1 cellular context compared by ENCODE assay signal in the genomic region with DNA sequence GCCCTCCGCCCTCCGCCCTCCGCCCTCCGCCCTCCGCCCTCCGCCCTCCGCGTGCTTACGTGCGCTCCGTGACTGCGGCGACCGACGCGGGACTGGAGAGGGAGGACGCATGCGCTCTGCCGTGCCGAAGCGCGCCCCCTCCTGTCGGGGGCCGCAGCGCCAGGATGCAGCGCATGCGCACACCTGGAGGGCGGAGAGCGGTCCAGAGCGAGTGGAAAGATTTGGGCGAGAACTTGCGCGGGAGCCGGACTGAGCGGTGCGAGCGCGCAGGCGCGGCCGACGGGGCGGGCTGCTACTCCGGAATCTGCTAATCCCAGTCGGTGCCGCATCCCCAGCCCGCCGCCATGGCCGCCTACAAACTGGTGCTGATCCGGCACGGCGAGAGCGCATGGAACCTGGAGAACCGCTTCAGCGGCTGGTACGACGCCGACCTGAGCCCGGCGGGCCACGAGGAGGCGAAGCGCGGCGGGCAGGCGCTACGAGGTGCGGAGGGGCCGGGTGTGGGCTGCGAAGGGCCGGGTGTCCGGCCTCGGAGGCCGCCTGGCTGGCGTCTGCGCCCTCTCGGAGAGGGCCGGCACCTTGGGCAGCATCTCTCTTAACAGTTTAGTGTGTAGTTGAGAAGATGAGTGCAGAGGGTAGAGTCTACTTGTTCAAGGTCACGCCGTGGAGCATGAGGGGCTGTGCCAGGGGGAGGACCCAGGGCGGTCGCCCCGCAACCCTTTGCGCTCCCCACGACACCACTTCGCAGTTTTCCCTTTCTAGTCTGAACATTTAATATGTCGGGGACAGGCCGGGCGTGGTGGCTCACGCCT.
A peak's percentile ranks its signal among the peaks of the same experiment; 100 is the strongest.
TF ChIP-seq lines count a peak whose summit lies in the region.

A gene (plus strand): TSS at position 228 of the 812 bp plus-strand sequence. CDS start 117 bp downstream, at position 345.

TF ChIP-seq in GM12878, 131 proteins besides CTCF, POLR2A, EP300 and RAD21 (continued from another document and continues in another):
- TF ChIP-seq, protein P1, sequence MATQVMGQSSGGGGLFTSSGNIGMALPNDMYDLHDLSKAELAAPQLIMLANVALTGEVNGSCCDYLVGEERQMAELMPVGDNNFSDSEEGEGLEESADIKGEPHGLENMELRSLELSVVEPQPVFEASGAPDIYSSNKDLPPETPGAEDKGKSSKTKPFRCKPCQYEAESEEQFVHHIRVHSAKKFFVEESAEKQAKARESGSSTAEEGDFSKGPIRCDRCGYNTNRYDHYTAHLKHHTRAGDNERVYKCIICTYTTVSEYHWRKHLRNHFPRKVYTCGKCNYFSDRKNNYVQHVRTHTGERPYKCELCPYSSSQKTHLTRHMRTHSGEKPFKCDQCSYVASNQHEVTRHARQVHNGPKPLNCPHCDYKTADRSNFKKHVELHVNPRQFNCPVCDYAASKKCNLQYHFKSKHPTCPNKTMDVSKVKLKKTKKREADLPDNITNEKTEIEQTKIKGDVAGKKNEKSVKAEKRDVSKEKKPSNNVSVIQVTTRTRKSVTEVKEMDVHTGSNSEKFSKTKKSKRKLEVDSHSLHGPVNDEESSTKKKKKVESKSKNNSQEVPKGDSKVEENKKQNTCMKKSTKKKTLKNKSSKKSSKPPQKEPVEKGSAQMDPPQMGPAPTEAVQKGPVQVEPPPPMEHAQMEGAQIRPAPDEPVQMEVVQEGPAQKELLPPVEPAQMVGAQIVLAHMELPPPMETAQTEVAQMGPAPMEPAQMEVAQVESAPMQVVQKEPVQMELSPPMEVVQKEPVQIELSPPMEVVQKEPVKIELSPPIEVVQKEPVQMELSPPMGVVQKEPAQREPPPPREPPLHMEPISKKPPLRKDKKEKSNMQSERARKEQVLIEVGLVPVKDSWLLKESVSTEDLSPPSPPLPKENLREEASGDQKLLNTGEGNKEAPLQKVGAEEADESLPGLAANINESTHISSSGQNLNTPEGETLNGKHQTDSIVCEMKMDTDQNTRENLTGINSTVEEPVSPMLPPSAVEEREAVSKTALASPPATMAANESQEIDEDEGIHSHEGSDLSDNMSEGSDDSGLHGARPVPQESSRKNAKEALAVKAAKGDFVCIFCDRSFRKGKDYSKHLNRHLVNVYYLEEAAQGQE (IDR thresholded peaks at IDR 0.05; ENCODE audit: low read depth, low read length), result no peak
- TF ChIP-seq TBL1XR1 (IDR thresholded peaks at IDR 0.05; ENCODE audit: low read depth, low read length) (peak; percentile 33; the same call in 1 of the 2 replicates), IKZF2 (IDR thresholded peaks at IDR 0.05) (no peak), ETV6 (conservative IDR thresholded peaks at IDR 0.05 in 1 of 2, IDR thresholded peaks at IDR 0.05 in 1 of 2; ENCODE audit: borderline replicate concordance in 1 of 2, low read depth in 1 of 2) (no peak), ESRRA (IDR thresholded peaks at IDR 0.05; ENCODE audit: low read length) (no peak), MEF2A (IDR thresholded peaks at IDR 0.05; ENCODE audit: insufficient read depth, low read depth, low read length) (no peak), FOS (IDR thresholded peaks at IDR 0.05; ENCODE audit: borderline replicate concordance, extremely low read depth, insufficient read length) (no peak), ZZZ3 (IDR thresholded peaks at IDR 0.05; ENCODE audit: control insufficient read depth, insufficient read length, low read depth) (no peak), EGR1 (IDR thresholded peaks at IDR 0.05; ENCODE audit: borderline replicate concordance in 1 of 2, low read depth in 2 of 2, low read length in 2 of 2) (peak in 1 of 2 experiments; percentile 46; a peak in 1 of 3 replicates), SIX5 (IDR thresholded peaks at IDR 0.05; ENCODE audit: low read depth, low read length, severe bottlenecking) (peak; percentile 7), RELA (IDR thresholded peaks at IDR 0.05; ENCODE audit: borderline replicate concordance, partially characterized antibody) (peak; percentile 52), TAF1 (IDR thresholded peaks at IDR 0.05; ENCODE audit: borderline replicate concordance, low read depth, low read length) (peak; percentile 64; the same call in 1 of the 2 replicates), GABPA (IDR thresholded peaks at IDR 0.05; ENCODE audit: low read depth) (no peak), MEF2B (IDR thresholded peaks at IDR 0.05; ENCODE audit: partially characterized antibody, poor library complexity, severe bottlenecking) (no peak), NR2C2 (IDR thresholded peaks at IDR 0.05; ENCODE audit: borderline replicate concordance, control insufficient read depth, insufficient read length, low read depth) (no peak), BRCA1 (IDR thresholded peaks at IDR 0.05; ENCODE audit: low read depth, low read length) (no peak), SREBF1 (IDR thresholded peaks at IDR 0.05; ENCODE audit: low read length) (no peak; the same call in none of the 2 replicates), FOXK2 (IDR thresholded peaks at IDR 0.05) (no peak), CBFB (IDR thresholded peaks at IDR 0.05; ENCODE audit: low read depth) (no peak), YY1 (IDR thresholded peaks at IDR 0.05; ENCODE audit: low read depth, low read length) (peak; percentile 85), BHLHE40 (IDR thresholded peaks at IDR 0.05; ENCODE audit: borderline replicate concordance in 1 of 2, low read depth in 2 of 2, low read length in 1 of 2) (peak; percentile 48 to 52; a peak in 3 of 4 replicates), KLF5 (IDR thresholded peaks at IDR 0.05; ENCODE audit: partially characterized antibody) (peak; percentile 72), PML (IDR thresholded peaks at IDR 0.05; ENCODE audit: low read length) (no peak), KAT2A (conservative IDR thresholded peaks at IDR 0.05; ENCODE audit: control insufficient read depth, low read depth, low read length) (no peak), STAT1 (conservative IDR thresholded peaks at IDR 0.05) (0 out of 2 replicates have a peak, but pooled peaks have one; percentile 43), ZNF384 (IDR thresholded peaks at IDR 0.05; ENCODE audit: borderline replicate concordance, low read depth, low read length) (no peak), NR2F1 (conservative IDR thresholded peaks at IDR 0.05) (peak; percentile 30; the same call in 1 of the 2 replicates), GATAD2B (conservative IDR thresholded peaks at IDR 0.05; ENCODE audit: low read depth) (peak; percentile 62; the same call in 1 of the 2 replicates), CHD2 (IDR thresholded peaks at IDR 0.05; ENCODE audit: borderline replicate concordance, low read depth, low read length) (peak; percentile 39; the same call in 1 of the 2 replicates), SRF (IDR thresholded peaks at IDR 0.05; ENCODE audit: low read depth in 2 of 2, low read length in 2 of 2) (no peak), NFYA (IDR thresholded peaks at IDR 0.05; ENCODE audit: borderline replicate concordance, low read depth, low read length) (no peak), ZNF24 (IDR thresholded peaks at IDR 0.05) (no peak), SMAD1 (IDR thresholded peaks at IDR 0.05; ENCODE audit: low read depth, partially characterized antibody) (no peak), RUNX3 (IDR thresholded peaks at IDR 0.05; ENCODE audit: low read length) (no peak), FOXM1 (IDR thresholded peaks at IDR 0.05; ENCODE audit: low read depth, low read length) (no peak), SMC3 (IDR thresholded peaks at IDR 0.05; ENCODE audit: borderline replicate concordance, low read length) (no peak; the same call in 1 of the 2 replicates)
- TF ChIP-seq, protein P2, sequence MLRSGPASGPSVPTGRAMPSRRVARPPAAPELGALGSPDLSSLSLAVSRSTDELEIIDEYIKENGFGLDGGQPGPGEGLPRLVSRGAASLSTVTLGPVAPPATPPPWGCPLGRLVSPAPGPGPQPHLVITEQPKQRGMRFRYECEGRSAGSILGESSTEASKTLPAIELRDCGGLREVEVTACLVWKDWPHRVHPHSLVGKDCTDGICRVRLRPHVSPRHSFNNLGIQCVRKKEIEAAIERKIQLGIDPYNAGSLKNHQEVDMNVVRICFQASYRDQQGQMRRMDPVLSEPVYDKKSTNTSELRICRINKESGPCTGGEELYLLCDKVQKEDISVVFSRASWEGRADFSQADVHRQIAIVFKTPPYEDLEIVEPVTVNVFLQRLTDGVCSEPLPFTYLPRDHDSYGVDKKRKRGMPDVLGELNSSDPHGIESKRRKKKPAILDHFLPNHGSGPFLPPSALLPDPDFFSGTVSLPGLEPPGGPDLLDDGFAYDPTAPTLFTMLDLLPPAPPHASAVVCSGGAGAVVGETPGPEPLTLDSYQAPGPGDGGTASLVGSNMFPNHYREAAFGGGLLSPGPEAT (IDR thresholded peaks at IDR 0.05; ENCODE audit: low read depth), result no peak
- TF ChIP-seq, protein P3, sequence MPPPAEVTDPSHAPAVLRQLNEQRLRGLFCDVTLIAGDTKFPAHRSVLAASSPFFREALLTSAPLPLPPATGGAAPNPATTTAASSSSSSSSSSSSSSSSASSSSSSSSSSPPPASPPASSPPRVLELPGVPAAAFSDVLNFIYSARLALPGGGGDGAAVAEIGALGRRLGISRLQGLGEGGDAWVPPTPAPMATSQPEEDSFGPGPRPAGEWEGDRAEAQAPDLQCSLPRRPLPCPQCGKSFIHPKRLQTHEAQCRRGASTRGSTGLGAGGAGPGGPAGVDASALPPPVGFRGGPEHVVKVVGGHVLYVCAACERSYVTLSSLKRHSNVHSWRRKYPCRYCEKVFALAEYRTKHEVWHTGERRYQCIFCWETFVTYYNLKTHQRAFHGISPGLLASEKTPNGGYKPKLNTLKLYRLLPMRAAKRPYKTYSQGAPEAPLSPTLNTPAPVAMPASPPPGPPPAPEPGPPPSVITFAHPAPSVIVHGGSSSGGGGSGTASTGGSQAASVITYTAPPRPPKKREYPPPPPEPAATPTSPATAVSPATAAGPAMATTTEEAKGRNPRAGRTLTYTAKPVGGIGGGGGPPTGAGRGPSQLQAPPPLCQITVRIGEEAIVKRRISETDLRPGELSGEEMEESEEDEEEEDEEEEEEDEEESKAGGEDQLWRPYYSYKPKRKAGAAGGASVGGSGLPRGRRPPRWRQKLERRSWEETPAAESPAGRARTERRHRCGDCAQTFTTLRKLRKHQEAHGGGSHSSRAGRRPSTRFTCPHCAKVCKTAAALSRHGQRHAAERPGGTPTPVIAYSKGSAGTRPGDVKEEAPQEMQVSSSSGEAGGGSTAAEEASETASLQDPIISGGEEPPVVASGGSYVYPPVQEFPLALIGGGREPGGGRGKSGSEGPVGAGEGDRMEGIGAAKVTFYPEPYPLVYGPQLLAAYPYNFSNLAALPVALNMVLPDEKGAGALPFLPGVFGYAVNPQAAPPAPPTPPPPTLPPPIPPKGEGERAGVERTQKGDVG (CRISPR knock-in tag; IDR thresholded peaks at IDR 0.05), result no peak
- TF ChIP-seq, protein P4, sequence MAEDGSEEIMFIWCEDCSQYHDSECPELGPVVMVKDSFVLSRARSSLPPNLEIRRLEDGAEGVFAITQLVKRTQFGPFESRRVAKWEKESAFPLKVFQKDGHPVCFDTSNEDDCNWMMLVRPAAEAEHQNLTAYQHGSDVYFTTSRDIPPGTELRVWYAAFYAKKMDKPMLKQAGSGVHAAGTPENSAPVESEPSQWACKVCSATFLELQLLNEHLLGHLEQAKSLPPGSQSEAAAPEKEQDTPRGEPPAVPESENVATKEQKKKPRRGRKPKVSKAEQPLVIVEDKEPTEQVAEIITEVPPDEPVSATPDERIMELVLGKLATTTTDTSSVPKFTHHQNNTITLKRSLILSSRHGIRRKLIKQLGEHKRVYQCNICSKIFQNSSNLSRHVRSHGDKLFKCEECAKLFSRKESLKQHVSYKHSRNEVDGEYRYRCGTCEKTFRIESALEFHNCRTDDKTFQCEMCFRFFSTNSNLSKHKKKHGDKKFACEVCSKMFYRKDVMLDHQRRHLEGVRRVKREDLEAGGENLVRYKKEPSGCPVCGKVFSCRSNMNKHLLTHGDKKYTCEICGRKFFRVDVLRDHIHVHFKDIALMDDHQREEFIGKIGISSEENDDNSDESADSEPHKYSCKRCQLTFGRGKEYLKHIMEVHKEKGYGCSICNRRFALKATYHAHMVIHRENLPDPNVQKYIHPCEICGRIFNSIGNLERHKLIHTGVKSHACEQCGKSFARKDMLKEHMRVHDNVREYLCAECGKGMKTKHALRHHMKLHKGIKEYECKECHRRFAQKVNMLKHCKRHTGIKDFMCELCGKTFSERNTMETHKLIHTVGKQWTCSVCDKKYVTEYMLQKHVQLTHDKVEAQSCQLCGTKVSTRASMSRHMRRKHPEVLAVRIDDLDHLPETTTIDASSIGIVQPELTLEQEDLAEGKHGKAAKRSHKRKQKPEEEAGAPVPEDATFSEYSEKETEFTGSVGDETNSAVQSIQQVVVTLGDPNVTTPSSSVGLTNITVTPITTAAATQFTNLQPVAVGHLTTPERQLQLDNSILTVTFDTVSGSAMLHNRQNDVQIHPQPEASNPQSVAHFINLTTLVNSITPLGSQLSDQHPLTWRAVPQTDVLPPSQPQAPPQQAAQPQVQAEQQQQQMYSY (CRISPR knock-in tag; IDR thresholded peaks at IDR 0.05), result no peak
- TF ChIP-seq, protein P5, sequence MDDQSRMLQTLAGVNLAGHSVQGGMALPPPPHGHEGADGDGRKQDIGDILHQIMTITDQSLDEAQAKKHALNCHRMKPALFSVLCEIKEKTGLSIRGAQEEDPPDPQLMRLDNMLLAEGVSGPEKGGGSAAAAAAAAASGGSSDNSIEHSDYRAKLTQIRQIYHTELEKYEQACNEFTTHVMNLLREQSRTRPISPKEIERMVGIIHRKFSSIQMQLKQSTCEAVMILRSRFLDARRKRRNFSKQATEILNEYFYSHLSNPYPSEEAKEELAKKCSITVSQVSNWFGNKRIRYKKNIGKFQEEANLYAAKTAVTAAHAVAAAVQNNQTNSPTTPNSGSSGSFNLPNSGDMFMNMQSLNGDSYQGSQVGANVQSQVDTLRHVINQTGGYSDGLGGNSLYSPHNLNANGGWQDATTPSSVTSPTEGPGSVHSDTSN (IDR thresholded peaks at IDR 0.05; ENCODE audit: insufficient replicate concordance, low read depth, low read length), result no peak
- TF ChIP-seq, protein P6, sequence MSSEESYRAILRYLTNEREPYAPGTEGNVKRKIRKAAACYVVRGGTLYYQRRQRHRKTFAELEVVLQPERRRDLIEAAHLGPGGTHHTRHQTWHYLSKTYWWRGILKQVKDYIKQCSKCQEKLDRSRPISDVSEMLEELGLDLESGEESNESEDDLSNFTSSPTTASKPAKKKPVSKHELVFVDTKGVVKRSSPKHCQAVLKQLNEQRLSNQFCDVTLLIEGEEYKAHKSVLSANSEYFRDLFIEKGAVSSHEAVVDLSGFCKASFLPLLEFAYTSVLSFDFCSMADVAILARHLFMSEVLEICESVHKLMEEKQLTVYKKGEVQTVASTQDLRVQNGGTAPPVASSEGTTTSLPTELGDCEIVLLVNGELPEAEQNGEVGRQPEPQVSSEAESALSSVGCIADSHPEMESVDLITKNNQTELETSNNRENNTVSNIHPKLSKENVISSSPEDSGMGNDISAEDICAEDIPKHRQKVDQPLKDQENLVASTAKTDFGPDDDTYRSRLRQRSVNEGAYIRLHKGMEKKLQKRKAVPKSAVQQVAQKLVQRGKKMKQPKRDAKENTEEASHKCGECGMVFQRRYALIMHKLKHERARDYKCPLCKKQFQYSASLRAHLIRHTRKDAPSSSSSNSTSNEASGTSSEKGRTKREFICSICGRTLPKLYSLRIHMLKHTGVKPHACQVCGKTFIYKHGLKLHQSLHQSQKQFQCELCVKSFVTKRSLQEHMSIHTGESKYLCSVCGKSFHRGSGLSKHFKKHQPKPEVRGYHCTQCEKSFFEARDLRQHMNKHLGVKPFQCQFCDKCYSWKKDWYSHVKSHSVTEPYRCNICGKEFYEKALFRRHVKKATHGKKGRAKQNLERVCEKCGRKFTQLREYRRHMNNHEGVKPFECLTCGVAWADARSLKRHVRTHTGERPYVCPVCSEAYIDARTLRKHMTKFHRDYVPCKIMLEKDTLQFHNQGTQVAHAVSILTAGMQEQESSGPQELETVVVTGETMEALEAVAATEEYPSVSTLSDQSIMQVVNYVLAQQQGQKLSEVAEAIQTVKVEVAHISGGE (CRISPR knock-in tag; IDR thresholded peaks at IDR 0.05), result no peak
